In the genomic region with DNA sequence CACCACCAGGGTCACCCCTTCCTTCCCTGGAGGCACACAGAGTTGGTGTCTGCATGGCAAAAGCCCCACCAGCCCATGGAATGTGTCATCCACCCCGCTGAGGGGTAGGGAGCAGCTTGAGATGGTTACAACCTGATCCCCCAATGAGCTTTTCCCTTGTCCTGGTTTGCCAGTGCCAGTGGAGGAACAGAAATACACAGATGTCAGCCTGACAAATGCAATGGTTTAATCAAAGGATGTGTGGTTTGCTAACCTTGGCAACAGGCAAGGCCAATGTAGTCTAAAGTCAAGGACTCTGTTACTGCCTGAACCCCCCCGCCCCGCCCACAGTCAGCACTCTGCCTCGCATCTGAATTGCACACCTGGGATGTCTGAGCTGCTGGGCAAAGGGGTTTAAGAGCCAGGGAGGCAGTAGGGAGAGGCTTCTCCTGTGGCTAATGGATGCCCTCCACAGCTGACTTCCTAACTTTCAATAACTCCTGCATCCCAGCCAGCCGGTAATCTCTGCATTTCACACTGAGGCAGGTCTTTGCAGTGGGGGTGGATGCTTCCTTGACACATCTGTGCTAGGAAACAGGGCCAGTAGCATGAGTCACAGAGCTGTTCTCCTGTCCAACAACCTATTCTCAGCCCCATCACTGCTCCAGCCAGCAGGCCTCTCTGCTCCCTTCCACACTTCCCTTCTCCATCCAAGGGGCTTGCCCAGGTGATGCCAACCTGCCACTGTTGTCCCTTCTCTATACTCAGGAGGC, we compare ENCODE assay signal across 10 cellular contexts.
A peak's percentile ranks its signal among the peaks of the same experiment; 100 is the strongest.
DNase-seq lines count a peak whose midpoint lies in the region; ATAC-seq and FAIRE-seq lines count a peak whose summit lies in the region.
"Had no signal": no experiment of that assay in that cellular context is flagged by ENCODE, and none has a peak within 500 bp of the region (broad histone marks: within the 10 kb centered on the region; RNA-seq: fewer than 3 reads in every experiment).

No MANE protein-coding gene starts in this region.

- DNase-seq in Caki2 (ENCODE audit: low read depth) (peak; percentile 14), RCC 7860 (ENCODE audit: low spot score) (peak; percentile 49), iris pigment epithelial cell (ENCODE audit: low read depth) (peak; percentile 81), SJCRH30 (no peak), DMS 273 (lab: John Stamatoyannopoulos, UW; ENCODE audit: unreplicated experiment) (no peak)
- DNase-seq: MM.1S had no signal

- no peaks in the 10 kb centered on the region for H3K36me3 ChIP-seq in SJCRH30

- no peaks in the 10 kb centered on the region for H3K4me1 ChIP-seq in SJCRH30

- H3K27ac ChIP-seq in SJCRH30: no peak overlapping the region

- in situ Hi-C loops in Caki2 (cut with HindIII; ENCODE audit: low pct_unique_long_range_greater_than_20kb, low sequenced_read_pairs): loop anchor here (25.0 kb wide), 1 partner anchor 232 kb away; no protein-coding TSS in a partner anchor

- no peak for FAIRE-seq in RCC 7860 (lab: Jason Lieb, UNC)
- FAIRE-seq: islet of Langerhans had no signal

- ATAC-seq in GM21825 (IDR thresholded peaks at IDR 0.05; ENCODE audit: unreplicated experiment): peak; percentile 46
- ATAC-seq in HG02588 (IDR thresholded peaks at IDR 0.05; ENCODE audit: unreplicated experiment): no peak
- ATAC-seq in HG03469 (IDR thresholded peaks at IDR 0.05; ENCODE audit: unreplicated experiment): no peak

- no peaks in the 10 kb centered on the region for H3K9me3 ChIP-seq in SJCRH30 (replicated peaks)

- H3K4me3 ChIP-seq in SJCRH30: no peak overlapping the region

- H3K27me3 ChIP-seq in SJCRH30: no peaks in the 10 kb centered on the region

Comparison
In these comparisons a context has a peak if more than half of its experiments do, and no peak if none do; other contexts are left out.
1. DNase-seq: peak in Caki2 (single experiment), RCC 7860 (single experiment) and iris pigment epithelial cell (single experiment); none in SJCRH30 (0 of 2) and DMS 273 (single experiment).